8 cellular contexts compared by ENCODE assay signal in genomic region chr2:68734688-68735525, GRCh38. TPM values are rescaled to one million over a fixed set of nuclear protein-coding genes. Genes with fewer than 3 reads are reported as not detected.
DNase-seq lines count a peak whose midpoint lies in the region; ATAC-seq, FAIRE-seq and TF ChIP-seq lines count a peak whose summit lies in the region.

ARHGAP25 (plus strand) TSS chr2:68734811; CDS start chr2:68735200, 389 bp downstream.

- no peaks in the 10 kb centered on the region for H3K9me3 ChIP-seq in PC-9 (ENCODE audit: insufficient read depth, low read depth)

- no peaks in the 10 kb centered on the region for H3K27me3 ChIP-seq in PC-9 (ENCODE audit: insufficient read depth, low read depth)

- H3K4me3 ChIP-seq in PC-9, result no peak within 1 kb of the TSS

- no peak for FAIRE-seq in frontal cortex (lab: Jason Lieb, UNC)

- H3K9me3 Mint-ChIP-seq in natural killer cell treated with Interleukin-12 subunit alpha and Interleukin-12 subunit beta and Interleukin-15 and Interleukin-18, amount 100 ng/mL, for 72 hours, result no peaks in the 10 kb centered on the region

- ATAC-seq in GM21786 (IDR thresholded peaks at IDR 0.05; ENCODE audit: unreplicated experiment), result peak; percentile 57
- peak; percentile 79 to 82 for ATAC-seq in natural killer cell treated with Interleukin-12 subunit alpha and Interleukin-12 subunit beta and Interleukin-15 and Interleukin-18, amount 100 ng/mL, for 72 hours

- TF ChIP-seq CTCF in GM10248 (IDR thresholded peaks at IDR 0.05; ENCODE audit: control extremely low read depth, extremely low read depth, low read depth, missing control alignments) (peak; percentile 17), PC-9 (conservative IDR thresholded peaks at IDR 0.05) (no peak)

- H3F3A ChIP-seq in PC-9 (ENCODE audit: insufficient read depth, low read depth), result no peaks in the 10 kb centered on the region

- no peak within 1 kb of the TSS for H3K27ac ChIP-seq in PC-9

- H3K36me3 Mint-ChIP-seq in natural killer cell treated with Interleukin-12 subunit alpha and Interleukin-12 subunit beta and Interleukin-15 and Interleukin-18, amount 100 ng/mL, for 72 hours, result peaks cover 4% of the 10 kb centered on the region

- H3K4me1 Mint-ChIP-seq in natural killer cell treated with Interleukin-12 subunit alpha and Interleukin-12 subunit beta and Interleukin-15 and Interleukin-18, amount 100 ng/mL, for 72 hours (ENCODE audit: low read depth in 2 of 2), result peaks cover 31 to 34% of the 10 kb centered on the region in 2 donors

- DNase-seq in GM10248 (ENCODE audit: extremely low spot score) (peak; percentile 44), NOMO-1 treated with dmso at 0.1 percent for 144 hours (lab: John Stamatoyannopoulos, UW; ENCODE audit: unreplicated experiment) (peak; percentile 80), amniotic epithelial cell (ENCODE audit: low read depth) (peak; percentile 21), DMS 273 (lab: John Stamatoyannopoulos, UW; ENCODE audit: unreplicated experiment) (no peak), PC-9 (no peak), frontal cortex (ENCODE audit: low spot score in 2 of 2) (no peak)
- DNase-seq in natural killer cell treated with Interleukin-12 subunit alpha and Interleukin-12 subunit beta and Interleukin-15 and Interleukin-18, amount 100 ng/mL, for 72 hours (ENCODE audit: low spot score), result peak; percentile 72

- no TSS peak for BruUV-seq in PC-9 (replicated peaks; lab: Mats Ljungman, UMichigan)

- no peak within 1 kb of the TSS for H2AFZ ChIP-seq in PC-9

- peaks cover 12 to 13% of the 10 kb centered on the region in 2 donors for H3K27me3 Mint-ChIP-seq in natural killer cell treated with Interleukin-12 subunit alpha and Interleukin-12 subunit beta and Interleukin-15 and Interleukin-18, amount 100 ng/mL, for 72 hours

- H3K9me2 ChIP-seq in PC-9 (ENCODE audit: insufficient read depth), result no peaks in the 10 kb centered on the region

- H4K20me1 ChIP-seq in PC-9 (ENCODE audit: insufficient read depth), result no peaks in the 10 kb centered on the region

- CTCF ChIA-PET in GM10248 (lab: Yijun Ruan, JAX) (interaction anchor here (1.1 to 4.4 kb wide), 11 partner anchors 10 to 271 kb away, joined by 3 to 38 read pairs (median 5); no protein-coding TSS in a partner anchor), PC-9 (lab: Charles Lee) (no interaction called here)

- H3K4me3 Mint-ChIP-seq in natural killer cell treated with Interleukin-12 subunit alpha and Interleukin-12 subunit beta and Interleukin-15 and Interleukin-18, amount 100 ng/mL, for 72 hours, result no peak within 1 kb of the TSS

- intact Hi-C loops in PC-9 (cut with micrococcal nuclease; ENCODE audit: unreplicated experiment), result no loop called here

- POLR2A ChIA-PET in GM10248 (lab: Yijun Ruan, JAX) (no interaction called here), PC-9 (lab: Charles Lee; ENCODE audit: unreplicated experiment) (interaction anchor here (0.7 kb wide), 1 partner anchor 1780 kb away, joined by 5 read pairs; no protein-coding TSS in a partner anchor)

- H3K79me2 ChIP-seq in PC-9 (ENCODE audit: low read depth), result no peaks in the 10 kb centered on the region

- H3K27ac Mint-ChIP-seq in natural killer cell treated with Interleukin-12 subunit alpha and Interleukin-12 subunit beta and Interleukin-15 and Interleukin-18, amount 100 ng/mL, for 72 hours, result no peak within 1 kb of the TSS

- no peaks in the 10 kb centered on the region for H3K36me3 ChIP-seq in PC-9 (ENCODE audit: low read depth)

- no peak within 1 kb of the TSS for H3K4me2 ChIP-seq in PC-9

- no peaks in the 10 kb centered on the region for H3K4me1 ChIP-seq in PC-9 (replicated peaks; ENCODE audit: insufficient read depth)

RNA-seq across cellular contexts. Expression of gene ARHGAP25, which starts in this region (rescaled TPM):
- total RNA-seq in natural killer cell treated with Interleukin-12 subunit alpha and Interleukin-12 subunit beta and Interleukin-15 and Interleukin-18, amount 100 ng/mL, for 72 hours, result 100 to 1,000 TPM; 121 to 170 TPM
- not detected in 2 replicates for total RNA-seq in PC-9 (2021)
- 1.2 TPM for total RNA-seq in frontal cortex

Comparison
In these comparisons a context has a peak if more than half of its experiments do, and no peak if none do; other contexts are left out.
1. RNA of gene ARHGAP25 (total RNA-seq): 121 to 170 TPM in natural killer cell treated with Interleukin-12 subunit alpha and Interleukin-12 subunit beta and Interleukin-15 and Interleukin-18, amount 100 ng/mL, for 72 hours; 1.2 TPM in frontal cortex (single experiment) and not detected in PC-9; every median in the first group is over 10 times any median in the second.
2. DNase-seq: peak in GM10248 (single experiment), NOMO-1 treated with dmso at 0.1 percent for 144 hours (single experiment), amniotic epithelial cell (single experiment) and natural killer cell treated with Interleukin-12 subunit alpha and Interleukin-12 subunit beta and Interleukin-15 and Interleukin-18, amount 100 ng/mL, for 72 hours (single experiment); none in DMS 273 (single experiment), PC-9 (0 of 2) and frontal cortex (0 of 2).